Comparison of ENCODE assay signal across 18 cellular contexts in genomic region chr5:147996379-147996778, GRCh38.
DNase-seq lines count a peak whose midpoint lies in the region; ATAC-seq, FAIRE-seq and TF ChIP-seq lines count a peak whose summit lies in the region.
"Had no signal": no experiment of that assay in that cellular context is flagged by ENCODE, and none has a peak within 500 bp of the region (broad histone marks: within the 10 kb centered on the region; RNA-seq: fewer than 3 reads in every experiment).

No MANE protein-coding gene starts in this region.

- TF ChIP-seq POLR2A in HCT116 (IDR thresholded peaks at IDR 0.05; ENCODE audit: borderline replicate concordance, extremely low read depth, insufficient read depth, insufficient read length) = no peak

- CTCF ChIA-PET in A673 (lab: Charles Lee) = no interaction called here
- CTCF ChIA-PET in HCT116 (lab: Charles Lee) = no interaction called here

- no peak overlapping the region for H3K27ac ChIP-seq in A673 (ENCODE audit: low read depth, low read length, poor library complexity, severe bottlenecking)
- H3K27ac ChIP-seq in HCT116 (ENCODE audit: low read depth, low read length) = no peak overlapping the region
- no peak overlapping the region for H3K27ac ChIP-seq in mesenchymal stem cell (ENCODE audit: low read length, poor library complexity, severe bottlenecking)
- H3K27ac ChIP-seq: 22Rv1; A549; BLaER1 treated with 17β-estradiol and CSF1 and Interleukin-3, amounts not matched to agents 10 nM and 100 nM had no signal

- no peak overlapping the region for H3K4me3 ChIP-seq in A673 (ENCODE audit: low read depth, low read length, poor library complexity, severe bottlenecking)
- no peak overlapping the region for H3K4me3 ChIP-seq in HCT116 (replicated peaks in 1 of 2; ENCODE audit: low read depth in 1 of 2, low read length in 2 of 2)
- no peak overlapping the region for H3K4me3 ChIP-seq in bronchial epithelial cell (ENCODE audit: low read depth, low read length)
- H3K4me3 ChIP-seq in mesenchymal stem cell (ENCODE audit: insufficient read depth in 1 of 2, low read depth in 1 of 2, low read length in 2 of 2) = no peak overlapping the region
- H3K4me3 ChIP-seq: A549; BLaER1 treated with 17β-estradiol and CSF1 and Interleukin-3, amounts not matched to agents 10 nM and 100 nM; GM12878 had no signal

- H3K79me2 ChIP-seq in HCT116 (ENCODE audit: insufficient read depth, low read length) = no peaks in the 10 kb centered on the region

- peak; percentile 26; the same call in 1 of the 2 replicates for TF ChIP-seq CTCF in A673 (conservative IDR thresholded peaks at IDR 0.05; ENCODE audit: low read depth, low read length)
- TF ChIP-seq CTCF in HCT116 (IDR thresholded peaks at IDR 0.05 in 2 of 3, conservative IDR thresholded peaks at IDR 0.05 in 1 of 3; ENCODE audit: borderline replicate concordance in 1 of 3, insufficient read depth in 1 of 3, low read depth in 2 of 3, low read length in 2 of 3) = 0 out of 6 replicates have a peak, but pooled peaks of 1 of the 3 experiments have one; percentile 6
- no peak for TF ChIP-seq CTCF in bronchial epithelial cell (IDR thresholded peaks at IDR 0.05; ENCODE audit: insufficient read depth, low read length, severe bottlenecking)

- H3K4me1 ChIP-seq in A673 (ENCODE audit: insufficient read depth, low read length, poor library complexity, severe bottlenecking) (no peaks in the 10 kb centered on the region), HCT116 (ENCODE audit: control insufficient read depth in 1 of 2, insufficient read depth in 2 of 2, low read length in 2 of 2) (no peaks in the 10 kb centered on the region), mesenchymal stem cell (ENCODE audit: control insufficient read depth, insufficient read depth, low read depth, low read length) (no peaks in the 10 kb centered on the region)
- H3K4me1 ChIP-seq: A549; BLaER1 treated with 17β-estradiol and CSF1 and Interleukin-3, amounts not matched to agents 10 nM and 100 nM had no signal

- no peak overlapping the region for H3K14ac ChIP-seq in mesenchymal stem cell (ENCODE audit: low read length in 2 of 2)

- H2BK12ac ChIP-seq in mesenchymal stem cell (ENCODE audit: low read length in 2 of 2) = no peak overlapping the region

- H3K79me1 ChIP-seq in mesenchymal stem cell (replicated peaks; ENCODE audit: low read length, poor library complexity, severe bottlenecking) = no peaks in the 10 kb centered on the region

- H2AK5ac ChIP-seq in mesenchymal stem cell (ENCODE audit: low read length, severe bottlenecking) = no peak overlapping the region

- H3K4ac ChIP-seq in mesenchymal stem cell (ENCODE audit: low read depth in 1 of 2, low read length in 2 of 2) = no peak overlapping the region

- H3K23ac ChIP-seq in mesenchymal stem cell (ENCODE audit: low read length in 2 of 2) = no peak overlapping the region

- no peak for TF ChIP-seq RAD21 in HCT116 (IDR thresholded peaks at IDR 0.05; ENCODE audit: low read depth)

- in situ Hi-C loops in G401 (cut with HindIII; ENCODE audit: low sequenced_read_pairs) = no loop called here

- POLR2A ChIA-PET in A673 (lab: Charles Lee; ENCODE audit: low non-redundant PET) = no interaction called here
- POLR2A ChIA-PET in HCT116 (lab: Charles Lee) = no interaction called here

- H3K9ac ChIP-seq in HCT116 (ENCODE audit: low read length) = no peak overlapping the region
- H3K9ac ChIP-seq in mesenchymal stem cell (ENCODE audit: low read length) = no peak overlapping the region
- H3K9ac ChIP-seq: BLaER1 treated with 17β-estradiol and CSF1 and Interleukin-3, amounts not matched to agents 10 nM and 100 nM had no signal

- H3K4me2 ChIP-seq in HCT116 (ENCODE audit: low read length) = no peak overlapping the region
- no peak overlapping the region for H3K4me2 ChIP-seq in mesenchymal stem cell (ENCODE audit: low read length, poor library complexity, severe bottlenecking)
- H3K4me2 ChIP-seq: A549; BLaER1 treated with 17β-estradiol and CSF1 and Interleukin-3, amounts not matched to agents 10 nM and 100 nM had no signal

- H2AFZ ChIP-seq in HCT116 (ENCODE audit: low read depth, low read length, poor library complexity, severe bottlenecking) = no peak overlapping the region
- no peak overlapping the region for H2AFZ ChIP-seq in mesenchymal stem cell (ENCODE audit: low read depth, low read length)

- no peak overlapping the region for H3K18ac ChIP-seq in mesenchymal stem cell (ENCODE audit: low read depth in 1 of 2, low read length in 2 of 2)

- no peak overlapping the region for H2BK15ac ChIP-seq in mesenchymal stem cell (ENCODE audit: low read depth, poor library complexity, severe bottlenecking)

- intact Hi-C loops in A673 (cut with micrococcal nuclease; ENCODE audit: unreplicated experiment) = no loop called here
- intact Hi-C loops in HCT116 (cut with micrococcal nuclease) = no loop called here

- H3K9me3 ChIP-seq in A673 (ENCODE audit: low read depth, low read length, poor library complexity, severe bottlenecking) = no peaks in the 10 kb centered on the region
- no peaks in the 10 kb centered on the region for H3K9me3 ChIP-seq in HCT116 (ENCODE audit: control insufficient read depth in 1 of 2, insufficient read depth in 1 of 2, low read depth in 1 of 2, low read length in 2 of 2)
- peaks cover 18% of the 10 kb centered on the region for H3K9me3 ChIP-seq in mesenchymal stem cell (ENCODE audit: control insufficient read depth, low read length)
- H3K9me3 ChIP-seq: A549 had no signal

- no peak for DNase-seq in A673 (ENCODE audit: low spot score)
- DNase-seq in HCT116 (ENCODE audit: low read depth, low spot score) = no peak
- DNase-seq in bronchial epithelial cell (ENCODE audit: low read depth) = no peak
- DNase-seq in mesenchymal stem cell = no peak
- no peak for DNase-seq in G401 (ENCODE audit: low spot score)
- no peak for DNase-seq in NCI-H524 treated with DMSO at 0.1 percent for 48 hours (lab: John Stamatoyannopoulos, UW)
- DNase-seq: Calu3; CD8-positive, alpha-beta T cell; DMS79 treated with DMSO at 0.1 percent for 48 hours; HCEC 1CT; HFFc6 had no signal

- peak; percentile 54; the same call in 1 of the 2 replicates for ATAC-seq in HCT116
- no peak for ATAC-seq in HG03135 (IDR thresholded peaks at IDR 0.05; ENCODE audit: unreplicated experiment)
- ATAC-seq: A549; CD8-positive, alpha-beta T cell; GM12878; HepG2 had no signal

- no peak overlapping the region for H2BK5ac ChIP-seq in mesenchymal stem cell (ENCODE audit: low read depth, low read length, poor library complexity, severe bottlenecking)

- H3K27me3 ChIP-seq in A673 (replicated peaks; ENCODE audit: insufficient read depth, low read depth, low read length, poor library complexity) = peaks cover 31% of the 10 kb centered on the region
- peaks cover 5% of the 10 kb centered on the region; the same call in 1 of the 2 replicates for H3K27me3 ChIP-seq in HCT116 (ENCODE audit: insufficient read depth, low read length)
- H3K27me3 ChIP-seq in bronchial epithelial cell (ENCODE audit: control insufficient read depth, insufficient read depth, low read length) = no peaks in the 10 kb centered on the region
- H3K27me3 ChIP-seq in mesenchymal stem cell (ENCODE audit: control insufficient read depth in 1 of 2, insufficient read depth in 1 of 2, low read length in 2 of 2) = no peaks in the 10 kb centered on the region
- H3K27me3 ChIP-seq: BLaER1 treated with 17β-estradiol and CSF1 and Interleukin-3, amounts not matched to agents 10 nM and 100 nM had no signal

- no peaks in the 10 kb centered on the region for H3K36me3 ChIP-seq in A673 (ENCODE audit: insufficient read depth, low read length, poor library complexity, severe bottlenecking)
- no peaks in the 10 kb centered on the region for H3K36me3 ChIP-seq in HCT116 (ENCODE audit: control insufficient read depth in 1 of 2, insufficient read depth in 2 of 2, low read length in 2 of 2)
- no peaks in the 10 kb centered on the region for H3K36me3 ChIP-seq in bronchial epithelial cell (ENCODE audit: control insufficient read depth, insufficient read depth, low read length)
- no peaks in the 10 kb centered on the region for H3K36me3 ChIP-seq in mesenchymal stem cell (ENCODE audit: control insufficient read depth in 1 of 2, insufficient read depth in 2 of 2, low read depth in 1 of 2, low read length in 2 of 2)

- H4K20me1 ChIP-seq in HCT116 (ENCODE audit: insufficient read depth) = no peaks in the 10 kb centered on the region
- H4K20me1 ChIP-seq: BLaER1 treated with 17β-estradiol and CSF1 and Interleukin-3, amounts not matched to agents 10 nM and 100 nM had no signal

- FAIRE-seq in bronchial epithelial cell (lab: Jason Lieb, UNC) = peak; percentile 28
- FAIRE-seq: A549, GM12878, GM19239, HepG2 had no signal

- RAD21 ChIA-PET in HCT116 (lab: Charles Lee; ENCODE audit: low non-redundant PET in 1 of 2, low total read pairs in 2 of 2, uncharacterized antibody in 2 of 2, unreplicated experiment in 2 of 2) = no interaction called here

- peak overlapping the region; percentile 68 for H2BK120ac ChIP-seq in mesenchymal stem cell (ENCODE audit: low read depth, low read length)

- no peak overlapping the region for H4K8ac ChIP-seq in mesenchymal stem cell (ENCODE audit: low read length)

- 88% methylated on average over 2 of the region's 5 CpGs for WGBS in mesenchymal stem cell

- H3K9me2 ChIP-seq in HCT116 (ENCODE audit: insufficient read depth) = no peaks in the 10 kb centered on the region

- BruUV-seq in A673 (replicated peaks; lab: Mats Ljungman, UMichigan) (no TSS peak), HCT116 (replicated peaks; lab: Mats Ljungman, UMichigan) (no TSS peak)

- no peak overlapping the region for H4K91ac ChIP-seq in mesenchymal stem cell (ENCODE audit: low read length)

TF ChIP-seq in HCT116, 20 proteins besides CTCF, POLR2A, EP300 and RAD21 (continues in another document):
- TF ChIP-seq ZBTB33 (IDR thresholded peaks at IDR 0.05; ENCODE audit: extremely low read depth, insufficient replicate concordance, low read length) = no peak
- TF ChIP-seq EGR1 (IDR thresholded peaks at IDR 0.05; ENCODE audit: low read depth) = no peak
- no peak for TF ChIP-seq CEBPB (IDR thresholded peaks at IDR 0.05; ENCODE audit: low read depth)
- no peak for TF ChIP-seq SP1 (IDR thresholded peaks at IDR 0.05; ENCODE audit: low read depth)
- no peak for TF ChIP-seq EZH2phosphoT487 (IDR thresholded peaks at IDR 0.05; ENCODE audit: borderline replicate concordance)
- no peak for TF ChIP-seq JUND (IDR thresholded peaks at IDR 0.05)
- no peak for TF ChIP-seq ZFX (IDR thresholded peaks at IDR 0.05)
